Comparison of ENCODE assay signal across 8 cellular contexts in genomic region chr1:21814241-21814918, GRCh38. TPM values are rescaled to one million over a fixed set of nuclear protein-coding genes. Genes with fewer than 3 reads are reported as not detected.
DNase-seq lines count a peak whose midpoint lies in the region; ATAC-seq and TF ChIP-seq lines count a peak whose summit lies in the region.

No MANE protein-coding gene starts in this region.

- H3K27ac ChIP-seq in gastroesophageal sphincter (no peak overlapping the region), prostate gland (no peak overlapping the region)

- no peaks in the 10 kb centered on the region for H3K36me3 ChIP-seq in gastroesophageal sphincter
- H3K36me3 ChIP-seq in prostate gland: no peaks in the 10 kb centered on the region

- peaks cover 0 to 20% (median 7%) of the 10 kb centered on the region in 3 donors for H3K4me1 ChIP-seq in gastroesophageal sphincter
- H3K4me1 ChIP-seq in prostate gland (replicated peaks): no peaks in the 10 kb centered on the region

- no peaks in the 10 kb centered on the region for H3K9me3 ChIP-seq in gastroesophageal sphincter
- no peaks in the 10 kb centered on the region for H3K9me3 ChIP-seq in prostate gland

- peak overlapping the region in 1 of 2 donors; percentile 43 for H3K4me3 ChIP-seq in gastroesophageal sphincter
- H3K4me3 ChIP-seq in prostate gland: peak overlapping the region; percentile 24 to 30

- H3K27me3 ChIP-seq in gastroesophageal sphincter (peaks cover 22% of the 10 kb centered on the region), prostate gland (replicated peaks; ENCODE audit: insufficient read depth) (no peaks in the 10 kb centered on the region)

- intact Hi-C loops in prostate gland (cut with DNase I): no loop called here

- TF ChIP-seq POLR2A in gastroesophageal sphincter (IDR thresholded peaks at IDR 0.05) (no peak), prostate gland (IDR thresholded peaks at IDR 0.05) (no peak)

- DNase-seq in stimulated activated CD4-positive, alpha-beta T cell treated with anti-CD3 and anti-CD28 coated beads, Interleukin-12 subunit alpha, Interleukin-12 subunit beta, amount 100 ng/mL, for 4 hours: peak; percentile 24
- no peak for DNase-seq in stimulated activated CD4-positive, alpha-beta T cell treated with anti-CD3 and anti-CD28 coated beads, Interleukin-1b, Interleukin-23, amount 100 ng/mL, for 48 hours
- peak; percentile 4 for DNase-seq in activated T-cell treated with anti-CD3 and anti-CD28 coated beads for 24 hours (ENCODE audit: low read depth)
- no peak for DNase-seq in prostate gland (ENCODE audit: low spot score)
- no peak for DNase-seq in activated effector memory CD4-positive, alpha-beta T cell treated with Interleukin-2 at 50 U/mL for 16 hours
- DNase-seq in ureter (ENCODE audit: low spot score): no peak

- ATAC-seq in gastroesophageal sphincter: no peak
- ATAC-seq in HG02571 (IDR thresholded peaks at IDR 0.05; ENCODE audit: unreplicated experiment): no peak

- TF ChIP-seq CTCF in gastroesophageal sphincter (IDR thresholded peaks at IDR 0.05) (peak in 3 of 4 experiments; percentile 36 to 67 (median 50)), prostate gland (IDR thresholded peaks at IDR 0.05) (peak in 2 of 4 experiments; percentile 21 to 53)

- WGBS in gastroesophageal sphincter (ENCODE audit: low coverage in 1 of 2), 2 donors: 3 to 7% methylated on average over 10 to 23 of the region's 65 CpGs
- 11% methylated on average over 53 of the region's 65 CpGs for WGBS in prostate gland

- no peak for TF ChIP-seq EP300 in gastroesophageal sphincter (IDR thresholded peaks at IDR 0.05)

RNA-seq across cellular contexts. Expression of gene LDLRAD2, which starts 2.3 kb away (rescaled TPM):
- total RNA-seq in gastroesophageal sphincter (under 1 TPM in 1 of 4 donors, not detected in 3; 0.08 TPM), prostate gland (1 to 10 TPM in 1 of 2 donors, under 1 TPM in 1; 0.32 to 1.6 TPM), ureter (1.1 TPM)

RNA-seq across cellular contexts. Expression of gene USP48, which starts 31.4 kb away (rescaled TPM):
- 10 to 100 TPM; 39.2 to 83.1 (median 51.5) TPM for total RNA-seq in gastroesophageal sphincter
- 10 to 100 TPM; 36.2 to 47.5 TPM for total RNA-seq in prostate gland
- 93.8 TPM for total RNA-seq in ureter

Comparison
In these comparisons a context has a peak if more than half of its experiments do, and no peak if none do; other contexts are left out.
1. DNase-seq: peak in stimulated activated CD4-positive, alpha-beta T cell treated with anti-CD3 and anti-CD28 coated beads, Interleukin-12 subunit alpha, Interleukin-12 subunit beta, amount 100 ng/mL, for 4 hours (single experiment) and activated T-cell treated with anti-CD3 and anti-CD28 coated beads for 24 hours (single experiment); none in stimulated activated CD4-positive, alpha-beta T cell treated with anti-CD3 and anti-CD28 coated beads, Interleukin-1b, Interleukin-23, amount 100 ng/mL, for 48 hours (single experiment), prostate gland (single experiment), activated effector memory CD4-positive, alpha-beta T cell treated with Interleukin-2 at 50 U/mL for 16 hours (single experiment) and ureter (single experiment).